In genomic region chr20:7264137-7264536, GRCh38 we compare ENCODE assay signal across 1 cellular context.
TF ChIP-seq lines count a peak whose summit lies in the region.

No MANE protein-coding gene starts in this region.

TF ChIP-seq in WTC11, 78 proteins besides CTCF, POLR2A, EP300 and RAD21 (continued from another document):
- no peak for TF ChIP-seq HMGXB4 (CRISPR knock-in tag; IDR thresholded peaks at IDR 0.05)
- TF ChIP-seq CDX4 (CRISPR knock-in tag; IDR thresholded peaks at IDR 0.05; ENCODE audit: borderline replicate concordance), result no peak
